Comparison of ENCODE assay signal across 24 cellular contexts in the genomic region with DNA sequence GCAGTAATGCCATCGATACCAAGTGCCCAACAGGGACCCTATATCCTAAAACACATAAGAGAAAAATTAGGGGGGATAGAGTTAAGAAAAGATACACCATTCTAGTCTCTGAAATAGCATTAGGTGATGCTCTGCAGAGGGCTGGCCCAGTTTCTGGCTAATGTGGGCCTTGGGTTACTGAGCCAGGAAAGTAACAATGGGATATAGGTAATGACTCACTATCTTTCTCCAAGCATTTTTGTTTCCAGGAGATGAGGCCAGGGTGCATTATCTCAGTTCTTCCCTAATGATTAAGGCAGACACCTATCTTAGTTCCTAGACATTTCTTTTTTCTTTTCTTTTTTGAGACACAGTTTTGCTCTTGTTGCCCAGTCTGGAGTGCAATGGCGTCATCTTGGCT. TPM values are rescaled to one million over a fixed set of nuclear protein-coding genes. Genes with fewer than 3 reads are reported as not detected.
DNase-seq lines count a peak whose midpoint lies in the region; ATAC-seq, FAIRE-seq and TF ChIP-seq lines count a peak whose summit lies in the region.
"Had no signal": no experiment of that assay in that cellular context is flagged by ENCODE, and none has a peak within 500 bp of the region (broad histone marks: within the 10 kb centered on the region; RNA-seq: fewer than 3 reads in every experiment).

No MANE protein-coding gene starts in this region.

- H3K27me3 ChIP-seq in mammary epithelial cell (ENCODE audit: insufficient read depth, low read length) (no peaks in the 10 kb centered on the region), bronchial epithelial cell (ENCODE audit: control insufficient read depth, insufficient read depth, low read length) (no peaks in the 10 kb centered on the region)
- H3K27me3 ChIP-seq: BLaER1 treated with 17β-estradiol and CSF1 and Interleukin-3, amounts not matched to agents 10 nM and 100 nM; MG63; SJCRH30 had no signal

- no peak overlapping the region for H3K4me2 ChIP-seq in mammary epithelial cell (ENCODE audit: insufficient read depth, low read depth, low read length)
- H3K4me2 ChIP-seq: BLaER1 treated with 17β-estradiol and CSF1 and Interleukin-3, amounts not matched to agents 10 nM and 100 nM; GM23338 had no signal

- no peak for FAIRE-seq in bronchial epithelial cell (lab: Jason Lieb, UNC)
- FAIRE-seq: GM12891 had no signal

- intact Hi-C loops in MCF 10A (cut with micrococcal nuclease), result loop anchor here (10.0 kb wide), 1 partner anchor 47 kb away; the partner anchor contains the start of gene PRKAR2A
- intact Hi-C loops in mammary epithelial cell (cut with micrococcal nuclease), result no loop called here
- intact Hi-C loops in Right ventricle myocardium inferior (cut with DNase I), result no loop called here

- no peaks in the 10 kb centered on the region for H3K27me3 Mint-ChIP-seq in MCF 10A (ENCODE audit: insufficient read depth, unreplicated experiment)
- H3K27me3 Mint-ChIP-seq: CD4-positive, alpha-beta memory T cell had no signal

- no peaks in the 10 kb centered on the region for H3K79me2 ChIP-seq in mammary epithelial cell (ENCODE audit: insufficient read depth, low read length)

- no peak overlapping the region for H3K4me3 Mint-ChIP-seq in MCF 10A (ENCODE audit: unreplicated experiment)
- H3K4me3 Mint-ChIP-seq: CD4-positive, alpha-beta memory T cell; GM23338 had no signal

- CTCF ChIA-PET in MCF 10A (lab: Yijun Ruan, JAX), result no interaction called here
- CTCF ChIA-PET in mammary epithelial cell (lab: Charles Lee; ENCODE audit: low non-redundant PET), result no interaction called here

- no peak overlapping the region for H3K9ac ChIP-seq in mammary epithelial cell (ENCODE audit: insufficient read depth, low read length)
- H3K9ac ChIP-seq: BLaER1 treated with 17β-estradiol and CSF1 and Interleukin-3, amounts not matched to agents 10 nM and 100 nM had no signal

- WGBS in mammary epithelial cell (ENCODE audit: low coverage, missing lambda C conversion rate), result 86% methylated on average over 2 of the region's 2 CpGs

- H3K36me3 Mint-ChIP-seq in MCF 10A (ENCODE audit: insufficient read depth, unreplicated experiment), result peaks cover 18% of the 10 kb centered on the region

- H3K9me3 Mint-ChIP-seq in MCF 10A (ENCODE audit: unreplicated experiment), result no peaks in the 10 kb centered on the region
- H3K9me3 Mint-ChIP-seq: CD4-positive, alpha-beta memory T cell; GM23338 had no signal

- no TSS peak for BruUV-seq in MCF 10A (replicated peaks; lab: Mats Ljungman, UMichigan)
- no TSS peak for BruUV-seq in mammary epithelial cell (replicated peaks; lab: Mats Ljungman, UMichigan)

- DNase-seq in MCF 10A (ENCODE audit: unreplicated experiment), result peak; percentile 51
- DNase-seq in mammary epithelial cell, result no peak
- peak; percentile 19 for DNase-seq in bronchial epithelial cell (ENCODE audit: low read depth)
- DNase-seq in kidney glomerular epithelial cell (lab: John Stamatoyannopoulos, UW), result peak; percentile 39
- no peak for DNase-seq in GM10266 (ENCODE audit: extremely low spot score)
- DNase-seq in activated CD8-positive, alpha-beta memory T cell treated with anti-CD3 and anti-CD28 coated beads for 24 hours, result no peak
- no peak for DNase-seq in Right ventricle myocardium inferior (ENCODE audit: missing footprints)
- DNase-seq: ACHN; CD4-positive, alpha-beta memory T cell; DND-41; Karpas-422; MG63; NCI-H1048; NCI-H1436 treated with DMSO at 0.1 percent for 48 hours; NCI-H1930; NCI-H2227 treated with DMSO at 0.1 percent for 48 hours; NCI-H510A treated with DMSO at 0.1 percent for 48 hours; NCI-H748 treated with DMSO at 0.1 percent for 48 hours; SJCRH30 had no signal

- H3K4me3 ChIP-seq in mammary epithelial cell (replicated peaks in 1 of 3; ENCODE audit: insufficient read depth in 1 of 3, low read depth in 2 of 3, low read length in 3 of 3) (no peak overlapping the region), bronchial epithelial cell (ENCODE audit: low read depth, low read length) (no peak overlapping the region)
- H3K4me3 ChIP-seq: BLaER1 treated with 17β-estradiol and CSF1 and Interleukin-3, amounts not matched to agents 10 nM and 100 nM; GM23338; MG63; SJCRH30 had no signal

- H3K27ac Mint-ChIP-seq in MCF 10A (ENCODE audit: low read depth, unreplicated experiment), result no peak overlapping the region
- H3K27ac Mint-ChIP-seq: GM23338 had no signal

- H3K36me3 ChIP-seq in mammary epithelial cell (ENCODE audit: insufficient read depth, low read length) (no peaks in the 10 kb centered on the region), bronchial epithelial cell (ENCODE audit: control insufficient read depth, insufficient read depth, low read length) (no peaks in the 10 kb centered on the region)
- H3K36me3 ChIP-seq: MG63, SJCRH30 had no signal

- H4K20me1 ChIP-seq in mammary epithelial cell (ENCODE audit: insufficient read depth, low read length), result no peaks in the 10 kb centered on the region
- H4K20me1 ChIP-seq: BLaER1 treated with 17β-estradiol and CSF1 and Interleukin-3, amounts not matched to agents 10 nM and 100 nM had no signal

- no peak overlapping the region for H2AFZ ChIP-seq in mammary epithelial cell (ENCODE audit: low read depth, low read length)
- H2AFZ ChIP-seq: GM23338 had no signal

- in situ Hi-C loops in mammary epithelial cell (cut with MboI; ENCODE audit: low sequenced_read_pairs in 2 of 2), result no loop called here

- H3K9me3 ChIP-seq in mammary epithelial cell (replicated peaks; ENCODE audit: insufficient read depth, low read length), result no peaks in the 10 kb centered on the region
- H3K9me3 ChIP-seq: BLaER1 treated with 17β-estradiol and CSF1 and Interleukin-3, amounts not matched to agents 10 nM and 100 nM; MG63; SJCRH30 had no signal

- peaks cover 16% of the 10 kb centered on the region for H3K4me1 Mint-ChIP-seq in MCF 10A (ENCODE audit: insufficient read depth, unreplicated experiment)
- H3K4me1 Mint-ChIP-seq: GM23338 had no signal

- POLR2A ChIA-PET in MCF 10A (lab: Yijun Ruan, JAX), result no interaction called here

- ATAC-seq in GM19324 (IDR thresholded peaks at IDR 0.05; ENCODE audit: low FRiP score, unreplicated experiment) (no peak), Right ventricle myocardium inferior (no peak)
- ATAC-seq: GM23338 had no signal

- H3K4me1 ChIP-seq in mammary epithelial cell (ENCODE audit: insufficient read depth, low read length), result no peaks in the 10 kb centered on the region
- H3K4me1 ChIP-seq: BLaER1 treated with 17β-estradiol and CSF1 and Interleukin-3, amounts not matched to agents 10 nM and 100 nM had no signal

- no peak overlapping the region for H3K27ac ChIP-seq in mammary epithelial cell (ENCODE audit: insufficient read depth, low read depth, low read length)
- H3K27ac ChIP-seq: 22Rv1; BLaER1 treated with 17β-estradiol and CSF1 and Interleukin-3, amounts not matched to agents 10 nM and 100 nM; SJCRH30 had no signal

- TF ChIP-seq CTCF in MCF 10A (IDR thresholded peaks at IDR 0.05; ENCODE audit: unreplicated experiment) (no peak), mammary epithelial cell (conservative IDR thresholded peaks at IDR 0.05 in 1 of 2, IDR thresholded peaks at IDR 0.05 in 1 of 2; ENCODE audit: extremely low read depth in 1 of 2, insufficient read depth in 1 of 2, low read depth in 1 of 2, low read length in 2 of 2) (no peak), bronchial epithelial cell (IDR thresholded peaks at IDR 0.05; ENCODE audit: insufficient read depth, low read length, severe bottlenecking) (no peak), GM10266 (IDR thresholded peaks at IDR 0.05; ENCODE audit: control insufficient read depth, insufficient read depth, low read depth, missing control alignments) (no peak)

- dilution Hi-C loops in mammary epithelial cell (cut with HindIII; ENCODE audit: low sequenced_read_pairs), result no loop called here

RNA-seq across cellular contexts. Expression of gene PRKAR2A, which starts 50.0 kb away (rescaled TPM):
- total RNA-seq in MCF 10A (2022) (51.3 and 61.3 TPM in 2 replicates), mammary epithelial cell (10 to 100 TPM; 41.3 to 64.7 TPM), bronchial epithelial cell (28.7 and 32.9 TPM in 2 replicates), Right ventricle myocardium inferior (57.9 TPM)
- 15.4 TPM for polyA plus RNA-seq in mammary epithelial cell
- 94.6 TPM for polyA minus RNA-seq in mammary epithelial cell

Comparison
In these comparisons a context has a peak if more than half of its experiments do, and no peak if none do; other contexts are left out.
1. DNase-seq: peak in MCF 10A (single experiment), bronchial epithelial cell (single experiment) and kidney glomerular epithelial cell (single experiment); none in mammary epithelial cell (single experiment), GM10266 (single experiment), activated CD8-positive, alpha-beta memory T cell treated with anti-CD3 and anti-CD28 coated beads for 24 hours (single experiment) and Right ventricle myocardium inferior (single experiment).